29 cellular contexts compared by ENCODE assay signal in the genomic region with DNA sequence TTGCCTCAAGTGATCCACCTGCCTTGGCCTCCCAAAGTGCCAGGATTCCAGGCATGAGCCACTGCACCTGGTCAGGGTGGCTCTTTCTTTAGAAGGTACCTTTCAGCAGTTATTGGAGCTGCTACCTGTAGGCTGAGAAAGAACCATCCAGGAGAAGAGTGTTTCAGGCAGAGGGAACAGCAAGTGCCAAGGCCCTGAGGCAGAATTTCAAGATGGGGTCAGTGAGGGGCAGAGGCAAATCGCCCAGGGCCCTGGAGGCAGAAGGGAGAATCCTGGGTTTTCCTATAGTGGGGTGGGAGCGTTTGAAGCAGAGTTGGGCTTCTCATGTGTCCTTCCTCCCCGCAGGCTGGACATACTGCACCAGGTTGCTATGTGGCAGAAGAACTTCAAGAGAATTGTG. TPM values are rescaled to one million over a fixed set of nuclear protein-coding genes. Genes with fewer than 3 reads are reported as not detected.
DNase-seq lines count a peak whose midpoint lies in the region; FAIRE-seq and TF ChIP-seq lines count a peak whose summit lies in the region.
"Had no signal": no experiment of that assay in that cellular context is flagged by ENCODE, and none has a peak within 500 bp of the region (broad histone marks: within the 10 kb centered on the region; RNA-seq: fewer than 3 reads in every experiment).

No MANE protein-coding gene starts in this region.

- TF ChIP-seq POLR2A in GM12892 (IDR thresholded peaks at IDR 0.05; ENCODE audit: low read depth, low read length) (no peak), testis (IDR thresholded peaks at IDR 0.05) (no peak)

- no peak for DNase-seq in activated T-cell treated with anti-CD3 and anti-CD28 coated beads, Interleukin-2, amount 50 U/mL, for 24 hours
- DNase-seq in activated T-cell treated with anti-CD3 and anti-CD28 coated beads for 4 hours = no peak
- no peak for DNase-seq in CD8-positive, alpha-beta memory T cell
- DNase-seq in activated T-helper 1 cell treated with anti-CD3 and anti-CD28 coated beads, Interleukin-12 subunit alpha, Interleukin-12 subunit beta, Interleukin-2, Interleukin-4 antibody, amounts not matched to agents 30 ng/mL and 10 ng/mL and 1 ng/mL, durations not matched to agents 14 hours and 24 hours and 36 hours (ENCODE audit: low spot score) = no peak
- DNase-seq in NCI-H146 treated with DMSO at 0.1 percent for 48 hours (lab: John Stamatoyannopoulos, UW; ENCODE audit: unreplicated experiment) = no peak
- DNase-seq in GM12892 (ENCODE audit: insufficient read length) = no peak
- no peak for DNase-seq in testis
- DNase-seq: ACHN; C1 segment of cervical spinal cord; DMS 273 treated with DMSO at 0.1 percent for 48 hours; HCEC 1CT; head of caudate nucleus; Kasumi-1; kidney glomerular epithelial cell; NCI-H1694; NCI-H2171; NCI-H524 treated with DMSO at 0.1 percent for 48 hours; SHP77 treated with DMSO at 0.1 percent for 48 hours; small intestine; stimulated activated CD4-positive, alpha-beta T cell treated with anti-CD3 and anti-CD28 coated beads, Interleukin-2, amount 100 ng/mL, for 24 hours had no signal

- POLR2A ChIA-PET in CD8-positive, alpha-beta memory T cell (lab: Charles Lee) = no interaction called here

- H3K9me3 ChIP-seq in CD8-positive, alpha-beta memory T cell (ENCODE audit: low read length) = no peaks in the 10 kb centered on the region
- H3K9me3 ChIP-seq in testis = no peaks in the 10 kb centered on the region

- no peak overlapping the region for H3K4me3 ChIP-seq in CD8-positive, alpha-beta memory T cell (ENCODE audit: low read length)
- H3K4me3 ChIP-seq in testis = no peak overlapping the region
- H3K4me3 ChIP-seq: lung had no signal

- no peaks in the 10 kb centered on the region for H3K27me3 Mint-ChIP-seq in activated T-cell treated with anti-CD3 and anti-CD28 coated beads, Interleukin-2, amount 50 U/mL, for 24 hours
- H3K27me3 Mint-ChIP-seq in CD8-positive, alpha-beta memory T cell = no peaks in the 10 kb centered on the region
- H3K27me3 Mint-ChIP-seq in activated T-helper 1 cell treated with anti-CD3 and anti-CD28 coated beads, Interleukin-12 subunit alpha, Interleukin-12 subunit beta, Interleukin-2, Interleukin-4 antibody, amounts not matched to agents 30 ng/mL and 10 ng/mL and 1 ng/mL, durations not matched to agents 14 hours and 24 hours and 36 hours (ENCODE audit: insufficient read depth) = no peaks in the 10 kb centered on the region
- H3K27me3 Mint-ChIP-seq in nephron (ENCODE audit: low read depth) = no peaks in the 10 kb centered on the region

- H3K27ac Mint-ChIP-seq in activated T-cell treated with anti-CD3 and anti-CD28 coated beads, Interleukin-2, amount 50 U/mL, for 24 hours = peak overlapping the region; percentile 30
- peak overlapping the region in 1 of 8 donors; percentile 22 for H3K27ac Mint-ChIP-seq in CD8-positive, alpha-beta memory T cell
- H3K27ac Mint-ChIP-seq in activated T-helper 1 cell treated with anti-CD3 and anti-CD28 coated beads, Interleukin-12 subunit alpha, Interleukin-12 subunit beta, Interleukin-2, Interleukin-4 antibody, amounts not matched to agents 30 ng/mL and 10 ng/mL and 1 ng/mL, durations not matched to agents 14 hours and 24 hours and 36 hours = peak overlapping the region; percentile 23
- no peak overlapping the region for H3K27ac Mint-ChIP-seq in nephron

- FAIRE-seq in GM12892 (lab: Jason Lieb, UNC) = no peak
- FAIRE-seq: GM19239, HepG2, small intestine, TTC549 had no signal

- H3K27ac ChIP-seq in CD8-positive, alpha-beta memory T cell (ENCODE audit: low read depth, low read length) = no peak overlapping the region
- no peak overlapping the region for H3K27ac ChIP-seq in testis
- H3K27ac ChIP-seq: epithelial cell of prostate, HL-60 had no signal

- H3K4me1 ChIP-seq in CD8-positive, alpha-beta memory T cell (ENCODE audit: insufficient read depth, low read length) = peaks cover 12% of the 10 kb centered on the region
- peaks cover 11% of the 10 kb centered on the region for H3K4me1 ChIP-seq in testis

- no peaks in the 10 kb centered on the region for H3K27me3 ChIP-seq in CD8-positive, alpha-beta memory T cell (ENCODE audit: insufficient read depth, low read length, poor library complexity, severe bottlenecking)
- H3K27me3 ChIP-seq in testis = no peaks in the 10 kb centered on the region

- CTCF ChIA-PET in CD8-positive, alpha-beta memory T cell (lab: Charles Lee) = interaction anchor here (0.6 to 1.0 kb wide), 3 partner anchors 15 to 134 kb away, joined by 3 to 4 read pairs (median 3); no protein-coding TSS in a partner anchor

- H3K4me3 Mint-ChIP-seq in activated T-cell treated with anti-CD3 and anti-CD28 coated beads, Interleukin-2, amount 50 U/mL, for 24 hours = peak overlapping the region; percentile 96
- peak overlapping the region in 5 of 7 donors; percentile 35 to 99 (median 54) for H3K4me3 Mint-ChIP-seq in CD8-positive, alpha-beta memory T cell
- peak overlapping the region; percentile 58 for H3K4me3 Mint-ChIP-seq in activated T-helper 1 cell treated with anti-CD3 and anti-CD28 coated beads, Interleukin-12 subunit alpha, Interleukin-12 subunit beta, Interleukin-2, Interleukin-4 antibody, amounts not matched to agents 30 ng/mL and 10 ng/mL and 1 ng/mL, durations not matched to agents 14 hours and 24 hours and 36 hours
- H3K4me3 Mint-ChIP-seq in nephron = peak overlapping the region; percentile 54 to 100 (median 74)

- peaks cover 34% of the 10 kb centered on the region for H3K36me3 ChIP-seq in CD8-positive, alpha-beta memory T cell (ENCODE audit: insufficient read depth, low read length)
- H3K36me3 ChIP-seq in testis (ENCODE audit: low read depth, missing control alignments) = no peaks in the 10 kb centered on the region

- H3K36me3 Mint-ChIP-seq in activated T-cell treated with anti-CD3 and anti-CD28 coated beads, Interleukin-2, amount 50 U/mL, for 24 hours (ENCODE audit: low read depth) = peaks cover 75% of the 10 kb centered on the region
- H3K36me3 Mint-ChIP-seq in CD8-positive, alpha-beta memory T cell = peaks cover 9 to 63% (median 14%) of the 10 kb centered on the region in 3 donors
- H3K36me3 Mint-ChIP-seq in activated T-helper 1 cell treated with anti-CD3 and anti-CD28 coated beads, Interleukin-12 subunit alpha, Interleukin-12 subunit beta, Interleukin-2, Interleukin-4 antibody, amounts not matched to agents 30 ng/mL and 10 ng/mL and 1 ng/mL, durations not matched to agents 14 hours and 24 hours and 36 hours (ENCODE audit: low read depth) = peaks cover 34% of the 10 kb centered on the region
- peaks cover 40% of the 10 kb centered on the region for H3K36me3 Mint-ChIP-seq in nephron (ENCODE audit: low read depth)

- intact Hi-C loops in activated T-helper 1 cell treated with anti-CD3 and anti-CD28 coated beads, Interleukin-12 subunit alpha, Interleukin-12 subunit beta, Interleukin-2, Interleukin-4 antibody, amounts not matched to agents 30 ng/mL and 10 ng/mL and 1 ng/mL, durations not matched to agents 14 hours and 24 hours and 36 hours (cut with micrococcal nuclease) = no loop called here
- intact Hi-C loops in testis (cut with DNase I; ENCODE audit: low total_unique reads) = no loop called here

- no peak for TF ChIP-seq CTCF in nephron (IDR thresholded peaks at IDR 0.05; ENCODE audit: unreplicated experiment in 3 of 3)
- no peak for TF ChIP-seq CTCF in testis (IDR thresholded peaks at IDR 0.05)

- H3K4me1 Mint-ChIP-seq in activated T-cell treated with anti-CD3 and anti-CD28 coated beads, Interleukin-2, amount 50 U/mL, for 24 hours (ENCODE audit: low read depth) = peaks cover 42% of the 10 kb centered on the region
- peaks cover 14 to 53% (median 16%) of the 10 kb centered on the region in 3 donors for H3K4me1 Mint-ChIP-seq in CD8-positive, alpha-beta memory T cell
- peaks cover 19% of the 10 kb centered on the region for H3K4me1 Mint-ChIP-seq in activated T-helper 1 cell treated with anti-CD3 and anti-CD28 coated beads, Interleukin-12 subunit alpha, Interleukin-12 subunit beta, Interleukin-2, Interleukin-4 antibody, amounts not matched to agents 30 ng/mL and 10 ng/mL and 1 ng/mL, durations not matched to agents 14 hours and 24 hours and 36 hours (ENCODE audit: low read depth)
- H3K4me1 Mint-ChIP-seq in nephron = peaks cover 14% of the 10 kb centered on the region

- 95 to 97% methylated on average over 3 of the region's 3 CpGs for WGBS in testis, 2 donors

- H3K9me3 Mint-ChIP-seq in activated T-cell treated with anti-CD3 and anti-CD28 coated beads, Interleukin-2, amount 50 U/mL, for 24 hours = no peaks in the 10 kb centered on the region
- H3K9me3 Mint-ChIP-seq in CD8-positive, alpha-beta memory T cell = no peaks in the 10 kb centered on the region
- H3K9me3 Mint-ChIP-seq in activated T-helper 1 cell treated with anti-CD3 and anti-CD28 coated beads, Interleukin-12 subunit alpha, Interleukin-12 subunit beta, Interleukin-2, Interleukin-4 antibody, amounts not matched to agents 30 ng/mL and 10 ng/mL and 1 ng/mL, durations not matched to agents 14 hours and 24 hours and 36 hours = no peaks in the 10 kb centered on the region
- H3K9me3 Mint-ChIP-seq in nephron = no peaks in the 10 kb centered on the region

RNA-seq across cellular contexts. Expression of a gene that starts 2.2 kb away (rescaled TPM):
- 100 to 1,000 TPM; 149 to 152 TPM for total RNA-seq in CD8-positive, alpha-beta memory T cell
- 42.8 TPM for polyA plus RNA-seq in CD8-positive, alpha-beta memory T cell
- 163 and 168 TPM in 2 replicates for total RNA-seq in activated T-helper 1 cell treated with anti-CD3 and anti-CD28 coated beads, Interleukin-12 subunit alpha, Interleukin-12 subunit beta, Interleukin-2, Interleukin-4 antibody, amounts not matched to agents 30 ng/mL and 10 ng/mL and 1 ng/mL, durations not matched to agents 14 hours and 24 hours and 36 hours
- 49.2 TPM for polyA plus RNA-seq in GM12892 (2012; ENCODE audit: missing spikeins)
- total RNA-seq in testis = 10 to 100 TPM; 63.5 to 91.8 TPM
- 53.3 TPM for polyA plus RNA-seq in testis (ENCODE audit: insufficient read depth, low read depth, low replicate concordance)

RNA-seq across cellular contexts. Expression of a gene that starts 16.7 kb away (rescaled TPM):
- 10 to 100 TPM; 65.8 to 66.8 TPM for total RNA-seq in CD8-positive, alpha-beta memory T cell
- 13.1 TPM for polyA plus RNA-seq in CD8-positive, alpha-beta memory T cell
- 90.8 and 92.2 TPM in 2 replicates for total RNA-seq in activated T-helper 1 cell treated with anti-CD3 and anti-CD28 coated beads, Interleukin-12 subunit alpha, Interleukin-12 subunit beta, Interleukin-2, Interleukin-4 antibody, amounts not matched to agents 30 ng/mL and 10 ng/mL and 1 ng/mL, durations not matched to agents 14 hours and 24 hours and 36 hours
- 48.8 TPM for polyA plus RNA-seq in GM12892 (2012; ENCODE audit: missing spikeins)
- total RNA-seq in testis = 10 to 100 TPM; 10.1 to 18.0 TPM
- polyA plus RNA-seq in testis (ENCODE audit: insufficient read depth, low read depth, low replicate concordance) = 14.3 TPM

RNA-seq across cellular contexts. Expression of a gene that starts 23.1 kb away (rescaled TPM):
- 10 to 100 TPM; 18.4 to 19.9 TPM for total RNA-seq in CD8-positive, alpha-beta memory T cell
- polyA plus RNA-seq in CD8-positive, alpha-beta memory T cell = 2.2 TPM
- 15.4 and 16.0 TPM in 2 replicates for total RNA-seq in activated T-helper 1 cell treated with anti-CD3 and anti-CD28 coated beads, Interleukin-12 subunit alpha, Interleukin-12 subunit beta, Interleukin-2, Interleukin-4 antibody, amounts not matched to agents 30 ng/mL and 10 ng/mL and 1 ng/mL, durations not matched to agents 14 hours and 24 hours and 36 hours
- 10.6 TPM for polyA plus RNA-seq in GM12892 (2012; ENCODE audit: missing spikeins)
- total RNA-seq in testis = 10 to 100 TPM in 1 of 2 donors, 1 to 10 TPM in 1; 8.7 to 13.7 TPM
- polyA plus RNA-seq in testis (ENCODE audit: insufficient read depth, low read depth, low replicate concordance) = 11.9 TPM

RNA-seq across cellular contexts. Expression of a gene that starts 32.5 kb away (rescaled TPM):
- under 1 TPM; 0.15 to 0.33 TPM for total RNA-seq in CD8-positive, alpha-beta memory T cell
- polyA plus RNA-seq in CD8-positive, alpha-beta memory T cell = 0.95 TPM
- total RNA-seq in activated T-helper 1 cell treated with anti-CD3 and anti-CD28 coated beads, Interleukin-12 subunit alpha, Interleukin-12 subunit beta, Interleukin-2, Interleukin-4 antibody, amounts not matched to agents 30 ng/mL and 10 ng/mL and 1 ng/mL, durations not matched to agents 14 hours and 24 hours and 36 hours = 0.59 and 1.0 TPM in 2 replicates
- 0.78 TPM for polyA plus RNA-seq in GM12892 (2012; ENCODE audit: missing spikeins)
- total RNA-seq in testis = under 1 TPM; 0.25 to 0.47 TPM
- 0.28 TPM for polyA plus RNA-seq in testis (ENCODE audit: insufficient read depth, low read depth, low replicate concordance)
- total RNA-seq: cerebellum had no signal

RNA-seq across cellular contexts. Expression of a gene that starts 35.5 kb away (rescaled TPM):
- total RNA-seq in CD8-positive, alpha-beta memory T cell = 1 to 10 TPM; 1.8 to 2.0 TPM
- polyA plus RNA-seq in CD8-positive, alpha-beta memory T cell = not detected
- total RNA-seq in activated T-helper 1 cell treated with anti-CD3 and anti-CD28 coated beads, Interleukin-12 subunit alpha, Interleukin-12 subunit beta, Interleukin-2, Interleukin-4 antibody, amounts not matched to agents 30 ng/mL and 10 ng/mL and 1 ng/mL, durations not matched to agents 14 hours and 24 hours and 36 hours = 1.9 TPM in 2 replicates
- 3.2 TPM for polyA plus RNA-seq in GM12892 (2012; ENCODE audit: missing spikeins)
- 1 to 10 TPM; 4.3 to 7.6 TPM for total RNA-seq in testis
- polyA plus RNA-seq in testis (ENCODE audit: insufficient read depth, low read depth, low replicate concordance) = 5.4 TPM
- total RNA-seq: osteoblast had no signal

Comparison
In these comparisons a context has a peak if more than half of its experiments do, and no peak if none do; other contexts are left out.
1. H3K27ac Mint-ChIP-seq: peak in activated T-cell treated with anti-CD3 and anti-CD28 coated beads, Interleukin-2, amount 50 U/mL, for 24 hours (single experiment) and activated T-helper 1 cell treated with anti-CD3 and anti-CD28 coated beads, Interleukin-12 subunit alpha, Interleukin-12 subunit beta, Interleukin-2, Interleukin-4 antibody, amounts not matched to agents 30 ng/mL and 10 ng/mL and 1 ng/mL, durations not matched to agents 14 hours and 24 hours and 36 hours (single experiment); none in nephron (0 of 3).
2. Peak in every context shown above with its lines, with median percentiles within 50 percentile points of each other: H3K4me3 Mint-ChIP-seq.